ENCODE assay signal across 13 cellular contexts in the genomic region with DNA sequence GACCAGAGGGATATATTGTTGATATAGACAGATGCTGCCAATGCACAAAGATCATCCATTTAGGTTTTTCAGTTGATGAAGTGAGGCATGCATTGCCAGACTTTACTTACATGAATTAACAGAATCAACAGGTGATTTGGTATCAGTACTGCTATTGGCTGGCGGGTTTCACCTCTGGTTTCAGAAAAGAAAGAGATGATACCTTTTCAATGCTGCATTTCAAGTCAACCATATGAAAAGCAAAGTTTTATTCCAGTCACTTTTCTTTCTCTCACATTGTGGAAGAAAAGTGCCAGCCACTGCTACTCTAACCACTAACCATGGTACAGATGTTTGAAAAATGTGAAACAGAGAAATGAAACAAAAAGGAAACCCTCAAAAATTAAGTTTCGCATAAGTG.
DNase-seq lines count a peak whose midpoint lies in the region; ATAC-seq, FAIRE-seq and TF ChIP-seq lines count a peak whose summit lies in the region.
"Had no signal": no experiment of that assay in that cellular context is flagged by ENCODE, and none has a peak within 500 bp of the region (broad histone marks: within the 10 kb centered on the region; RNA-seq: fewer than 3 reads in every experiment).

No MANE protein-coding gene starts in this region.

- no peaks in the 10 kb centered on the region for H3K27me3 ChIP-seq in H1 (replicated peaks in 1 of 4; ENCODE audit: control insufficient read depth in 3 of 4, extremely low read depth in 1 of 4, insufficient read depth in 3 of 4, low read length in 3 of 4)
- no peaks in the 10 kb centered on the region for H3K27me3 ChIP-seq in small intestine (ENCODE audit: control insufficient read depth in 2 of 2, insufficient read depth in 2 of 2, low read length in 2 of 2)
- H3K27me3 ChIP-seq: body of pancreas, ovary had no signal

- TF ChIP-seq RAD21 in H1 (IDR thresholded peaks at IDR 0.05 in 1 of 2, conservative IDR thresholded peaks at IDR 0.05 in 1 of 2; ENCODE audit: low read depth in 2 of 2, low read length in 2 of 2): no peak

- FAIRE-seq in H1 (lab: Jason Lieb, UNC) (peak; percentile 13), small intestine (lab: Jason Lieb, UNC) (no peak)
- FAIRE-seq: HTR-8/SVneo, kidney had no signal

- no peak for TF ChIP-seq CTCF in H1 (IDR thresholded peaks at IDR 0.05; ENCODE audit: control extremely low read depth in 1 of 3, insufficient read depth in 1 of 3, low read depth in 1 of 3, low read length in 3 of 3)

- 85% methylated on average over 2 of the region's 2 CpGs; no CpG with 5 or more reads in 1 of the 2 experiments for WGBS in H1 (ENCODE audit: extremely low coverage in 1 of 2, insufficient coverage in 1 of 2, insufficient read length in 1 of 2, insufficient replicate concordance in 2 of 2, low coverage in 1 of 2, low lambda C conversion rate in 2 of 2, missing lambda C conversion rate in 1 of 2), 2 experiments
- 79 to 94% (median 86%) methylated on average over 2 of the region's 2 CpGs for WGBS in small intestine, 3 donors

- no peaks in the 10 kb centered on the region for H3K79me1 ChIP-seq in H1 (ENCODE audit: low read depth, low read length)

- H3K9me3 Mint-ChIP-seq in activated T-cell treated with anti-CD3 and anti-CD28 coated beads, Interleukin-2, amount 50 U/mL, for 4 hours: no peaks in the 10 kb centered on the region

- no peak overlapping the region for H3K4me3 Mint-ChIP-seq in activated T-cell treated with anti-CD3 and anti-CD28 coated beads, Interleukin-2, amount 50 U/mL, for 4 hours

- H2AK5ac ChIP-seq in H1 (ENCODE audit: low read depth, low read length): no peak overlapping the region

- no peak overlapping the region for H2BK120ac ChIP-seq in H1 (replicated peaks; ENCODE audit: low read depth, low read length)

- no peaks in the 10 kb centered on the region for H3K36me3 ChIP-seq in H1 (ENCODE audit: control insufficient read depth in 2 of 4, insufficient read depth in 4 of 4, low read length in 3 of 4)
- H3K36me3 ChIP-seq in small intestine (ENCODE audit: control insufficient read depth in 2 of 2, insufficient read depth in 2 of 2, low read length in 2 of 2): no peaks in the 10 kb centered on the region
- H3K36me3 ChIP-seq: ovary had no signal

- H3K4me1 ChIP-seq in H1 (replicated peaks in 1 of 4; ENCODE audit: control insufficient read depth in 3 of 4, insufficient read depth in 4 of 4, low read length in 3 of 4) (peaks cover 0 to 3% (median 0%) of the 10 kb centered on the region in 4 experiments; a peak in 2 of 7 replicates), small intestine (ENCODE audit: control insufficient read depth in 2 of 2, insufficient read depth in 1 of 2, low read depth in 1 of 2, low read length in 1 of 2) (no peaks in the 10 kb centered on the region)

- TF ChIP-seq EP300 in H1 (IDR thresholded peaks at IDR 0.05; ENCODE audit: borderline replicate concordance in 1 of 2, low read depth in 2 of 2, low read length in 2 of 2): no peak

- peaks cover 10% of the 10 kb centered on the region for H3K36me3 Mint-ChIP-seq in activated T-cell treated with anti-CD3 and anti-CD28 coated beads, Interleukin-2, amount 50 U/mL, for 4 hours (ENCODE audit: insufficient read depth)

- no peak overlapping the region for H3K18ac ChIP-seq in H1 (ENCODE audit: extremely low read depth, low read length)

- H3K27me3 Mint-ChIP-seq in activated T-cell treated with anti-CD3 and anti-CD28 coated beads, Interleukin-2, amount 50 U/mL, for 4 hours (ENCODE audit: low read depth): no peaks in the 10 kb centered on the region

- no peak overlapping the region for H4K5ac ChIP-seq in H1 (ENCODE audit: insufficient read length, low read depth, low read length)

- DNase-seq in activated T-cell treated with anti-CD3 and anti-CD28 coated beads, Interleukin-2, amount 50 U/mL, for 4 hours: no peak
- DNase-seq in activated T-cell treated with anti-CD3 and anti-CD28 coated beads for 4 hours (no peak), H1 (ENCODE audit: low read depth in 1 of 2, low spot score in 2 of 2) (no peak), small intestine (no peak), nucleus accumbens (lab: John Stamatoyannopoulos, UW) (no peak), DMS79 (lab: John Stamatoyannopoulos, UW) (no peak)
- DNase-seq: activated CD8-positive, alpha-beta memory T cell treated with anti-CD3 and anti-CD28 coated beads for 24 hours; body of pancreas; kidney; ovary had no signal

- POLR2A ChIA-PET in H1 (lab: Charles Lee; ENCODE audit: partially characterized antibody): no interaction called here

- H3K9me3 ChIP-seq in H1 (ENCODE audit: insufficient read depth in 2 of 2, low read depth in 1 of 2, low read length in 1 of 2) (no peaks in the 10 kb centered on the region), small intestine (ENCODE audit: control insufficient read depth, low read depth) (no peaks in the 10 kb centered on the region)
- H3K9me3 ChIP-seq: body of pancreas, ovary had no signal

- H3K4me3 ChIP-seq in H1 (ENCODE audit: extremely low read depth in 1 of 4, insufficient read depth in 2 of 4, low read depth in 3 of 4, low read length in 4 of 4): no peak overlapping the region
- H3K4me3 ChIP-seq in small intestine (ENCODE audit: low read depth in 1 of 2, low read length in 2 of 2): no peak overlapping the region
- H3K4me3 ChIP-seq: body of pancreas, ovary had no signal

- ATAC-seq in activated T-cell treated with anti-CD3 and anti-CD28 coated beads, Interleukin-2, amount 50 U/mL, for 4 hours: peak; percentile 66 to 87
- ATAC-seq in GM21423 (IDR thresholded peaks at IDR 0.05; ENCODE audit: unreplicated experiment) (peak; percentile 87), HG03064 (IDR thresholded peaks at IDR 0.05; ENCODE audit: low read depth, unreplicated experiment) (peak; percentile 86)
- ATAC-seq: body of pancreas had no signal

- H3K14ac ChIP-seq in H1 (ENCODE audit: insufficient read length): no peak overlapping the region

- H3K79me2 ChIP-seq in H1 (ENCODE audit: control insufficient read depth in 1 of 2, insufficient read depth in 2 of 2, low read length in 2 of 2): no peaks in the 10 kb centered on the region

- no peak overlapping the region for H4K8ac ChIP-seq in H1 (ENCODE audit: extremely low read depth, insufficient read depth, low read length)

- no peak overlapping the region for H3K27ac ChIP-seq in H1 (ENCODE audit: low read depth, low read length)
- H3K27ac ChIP-seq in small intestine (ENCODE audit: low read depth in 1 of 2, low read length in 1 of 2): no peak overlapping the region
- H3K27ac ChIP-seq: body of pancreas, ovary had no signal

- no peak overlapping the region for H2AFZ ChIP-seq in H1 (ENCODE audit: low read length)

- no peak overlapping the region for H3K9ac ChIP-seq in H1 (replicated peaks in 1 of 4; ENCODE audit: extremely low read depth in 1 of 4, low read depth in 3 of 4, low read length in 3 of 4)

- CTCF ChIA-PET in H1 (lab: Charles Lee; ENCODE audit: partially characterized antibody): no interaction called here

- no peak overlapping the region for H2BK5ac ChIP-seq in H1 (ENCODE audit: low read depth, low read length)

- no peak overlapping the region for H2BK15ac ChIP-seq in H1 (ENCODE audit: low read length)

- no peak for TF ChIP-seq POLR2A in H1 (IDR thresholded peaks at IDR 0.05; ENCODE audit: control extremely low read depth in 1 of 2, low read depth in 2 of 2, low read length in 2 of 2)

- no peak overlapping the region for H3K4me2 ChIP-seq in H1 (ENCODE audit: insufficient read depth in 1 of 2, low read depth in 2 of 2, low read length in 2 of 2)

- no peak overlapping the region for H2BK12ac ChIP-seq in H1 (ENCODE audit: low read depth, low read length)

- H3K4me1 Mint-ChIP-seq in activated T-cell treated with anti-CD3 and anti-CD28 coated beads, Interleukin-2, amount 50 U/mL, for 4 hours (ENCODE audit: low read depth): peaks cover 4% of the 10 kb centered on the region

- no peak overlapping the region for H4K91ac ChIP-seq in H1 (replicated peaks; ENCODE audit: insufficient read length, low read length)

- no peak overlapping the region for H3K23ac ChIP-seq in H1 (ENCODE audit: insufficient read length)

- no peaks in the 10 kb centered on the region for H4K20me1 ChIP-seq in H1 (replicated peaks in 1 of 2; ENCODE audit: control insufficient read depth in 1 of 2, insufficient read depth in 2 of 2, low read length in 2 of 2)

- no peak overlapping the region for H3K4ac ChIP-seq in H1 (replicated peaks; ENCODE audit: insufficient read length, low read depth, low read length)

- no peak overlapping the region for H2BK20ac ChIP-seq in H1 (ENCODE audit: low read length)

- no peaks in the 10 kb centered on the region for H3K23me2 ChIP-seq in H1 (ENCODE audit: low read depth, low read length)

- no peak overlapping the region for H3K56ac ChIP-seq in H1 (replicated peaks; ENCODE audit: insufficient read length, low read depth, low read length)

TF ChIP-seq in H1, 55 proteins besides CTCF, POLR2A, EP300 and RAD21 (continues in another document):
- TF ChIP-seq CBX5 (IDR thresholded peaks at IDR 0.05; ENCODE audit: low read depth, low read length) (no peak), RBBP5 (IDR thresholded peaks at IDR 0.05; ENCODE audit: borderline replicate concordance, low read depth, low read length) (no peak), BRCA1 (IDR thresholded peaks at IDR 0.05; ENCODE audit: low read depth, low read length) (no peak), TCF12 (IDR thresholded peaks at IDR 0.05; ENCODE audit: low read depth, low read length) (no peak), E2F6 (IDR thresholded peaks at IDR 0.05) (no peak), FOSL1 (IDR thresholded peaks at IDR 0.05; ENCODE audit: insufficient read depth, low read depth, low read length) (no peak), SIN3A (conservative IDR thresholded peaks at IDR 0.05 in 1 of 2, IDR thresholded peaks at IDR 0.05 in 1 of 2; ENCODE audit: low read depth in 1 of 2, low read length in 2 of 2) (no peak)
